ENCODE assay signal across 10 cellular contexts in the genomic region with DNA sequence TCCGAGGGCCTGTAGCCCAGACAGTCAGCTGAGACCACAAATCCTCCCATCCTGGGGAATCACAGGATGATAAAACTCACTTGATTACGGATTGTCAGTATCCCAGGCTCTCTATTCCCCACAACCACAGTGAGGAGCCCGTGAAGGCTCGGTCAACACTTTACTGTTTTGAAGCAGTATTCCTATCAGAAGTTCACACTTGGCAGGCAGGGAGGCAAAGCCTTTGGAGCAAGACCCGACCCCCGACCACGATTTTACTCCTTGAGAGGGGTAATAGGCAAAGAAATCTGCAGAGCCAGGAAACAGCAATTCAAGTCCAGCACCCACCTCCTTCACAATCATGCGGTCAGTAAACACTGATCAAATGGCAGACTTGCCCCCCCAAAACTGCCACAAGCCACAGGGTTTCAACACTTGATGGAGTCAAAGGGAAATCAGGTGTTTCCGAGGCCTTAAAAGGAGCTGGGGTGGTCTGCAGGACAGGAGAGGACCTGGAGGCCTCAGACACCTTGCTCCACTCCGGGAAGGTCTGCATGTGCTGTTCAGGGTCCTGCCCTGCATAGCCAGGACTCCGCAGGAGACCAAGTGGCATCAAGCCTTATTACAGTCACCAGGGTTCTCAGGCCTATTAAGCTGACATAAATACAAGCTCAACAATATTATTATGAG. TPM values are rescaled to one million over a fixed set of nuclear protein-coding genes. Genes with fewer than 3 reads are reported as not detected.
DNase-seq lines count a peak whose midpoint lies in the region; ATAC-seq, FAIRE-seq and TF ChIP-seq lines count a peak whose summit lies in the region.
"Had no signal": no experiment of that assay in that cellular context is flagged by ENCODE, and none has a peak within 500 bp of the region (broad histone marks: within the 10 kb centered on the region; RNA-seq: fewer than 3 reads in every experiment).

No MANE protein-coding gene starts in this region.

- no peaks in the 10 kb centered on the region for H3K36me3 Mint-ChIP-seq in GM23338 (ENCODE audit: low read depth)
- no peaks in the 10 kb centered on the region for H3K36me3 Mint-ChIP-seq in activated T-helper 17 cell treated with anti-CD3 and anti-CD28 coated beads, Interleukin-2, amount 50 U/mL, for 72 hours (ENCODE audit: low read depth)

- H3K9me3 ChIP-seq in keratinocyte (ENCODE audit: control insufficient read depth, low read depth, low read length) = no peaks in the 10 kb centered on the region
- no peaks in the 10 kb centered on the region for H3K9me3 ChIP-seq in spleen

- TF ChIP-seq CTCF in GM23338 (conservative IDR thresholded peaks at IDR 0.05; ENCODE audit: low read depth in 2 of 2) = no peak
- TF ChIP-seq CTCF in keratinocyte (optimal IDR thresholded peaks at IDR 0.05 in 1 of 3, IDR thresholded peaks at IDR 0.05 in 1 of 3, conservative IDR thresholded peaks at IDR 0.05 in 1 of 3; ENCODE audit: extremely low read depth in 1 of 3, insufficient read depth in 2 of 3, low read length in 3 of 3) = no peak
- no peak for TF ChIP-seq CTCF in spleen (IDR thresholded peaks at IDR 0.05 in 8 of 11, conservative IDR thresholded peaks at IDR 0.05 in 3 of 11)

- TF ChIP-seq POLR2A in spleen (IDR thresholded peaks at IDR 0.05) = no peak

- no peak overlapping the region for H3K4me2 ChIP-seq in GM23338
- H3K4me2 ChIP-seq in keratinocyte (ENCODE audit: control insufficient read depth, extremely low read depth, insufficient read depth, low read depth, low read length) = peak overlapping the region; percentile 71

- peaks cover 17% of the 10 kb centered on the region for H3K9me1 ChIP-seq in keratinocyte (ENCODE audit: control insufficient read depth, extremely low read depth, insufficient read depth, low read length)

- H3K27me3 ChIP-seq in GM23338 (ENCODE audit: insufficient read depth) (no peaks in the 10 kb centered on the region), keratinocyte (ENCODE audit: control insufficient read depth, extremely low read depth, insufficient read depth, low read length) (no peaks in the 10 kb centered on the region), spleen (replicated peaks in 1 of 7) (no peaks in the 10 kb centered on the region)

- H3K9me2 ChIP-seq in GM23338 (ENCODE audit: insufficient read depth) = no peaks in the 10 kb centered on the region

- no peak overlapping the region for H2AFZ ChIP-seq in GM23338
- H2AFZ ChIP-seq in keratinocyte (ENCODE audit: control insufficient read depth, low read length) = no peak overlapping the region

- 65 to 83% (median 72%) methylated on average over 11 of the region's 11 CpGs for WGBS in spleen, 5 donors

- peaks cover 48% of the 10 kb centered on the region for H3K4me1 Mint-ChIP-seq in GM23338
- H3K4me1 Mint-ChIP-seq in activated T-helper 17 cell treated with anti-CD3 and anti-CD28 coated beads, Interleukin-2, amount 50 U/mL, for 72 hours = peaks cover 51% of the 10 kb centered on the region

- H3F3A ChIP-seq in GM23338 (replicated peaks; ENCODE audit: low read depth) = no peaks in the 10 kb centered on the region

- peaks cover 6% of the 10 kb centered on the region; the same call in 1 of the 2 replicates for H3K4me1 ChIP-seq in GM23338 (ENCODE audit: insufficient read depth)
- peaks cover 70% of the 10 kb centered on the region for H3K4me1 ChIP-seq in keratinocyte (ENCODE audit: control insufficient read depth, extremely low read depth, insufficient read depth, low read length)
- peaks cover 16 to 99% (median 91%) of the 10 kb centered on the region in 6 donors for H3K4me1 ChIP-seq in spleen

- dilution Hi-C loops in keratinocyte (cut with MboI; ENCODE audit: extremely low pct_ligation_motif_present, low sequenced_read_pairs) = no loop called here

- no peak overlapping the region for H3K4me3 Mint-ChIP-seq in GM23338
- peak overlapping the region; percentile 17 for H3K4me3 Mint-ChIP-seq in activated T-helper 17 cell treated with anti-CD3 and anti-CD28 coated beads, Interleukin-2, amount 50 U/mL, for 72 hours

- no peaks in the 10 kb centered on the region for H3K9me3 Mint-ChIP-seq in GM23338
- no peaks in the 10 kb centered on the region for H3K9me3 Mint-ChIP-seq in activated T-helper 17 cell treated with anti-CD3 and anti-CD28 coated beads, Interleukin-2, amount 50 U/mL, for 72 hours
- H3K9me3 Mint-ChIP-seq: activated B cell treated with CpG ODN at 0.5 μM for 24 hours had no signal

- peak overlapping the region; percentile 48; the same call in 1 of the 2 replicates for H3K27ac Mint-ChIP-seq in GM23338
- peak overlapping the region; percentile 77 for H3K27ac Mint-ChIP-seq in activated T-helper 17 cell treated with anti-CD3 and anti-CD28 coated beads, Interleukin-2, amount 50 U/mL, for 72 hours

- H4K20me1 ChIP-seq in GM23338 (replicated peaks; ENCODE audit: insufficient read depth) (peaks cover 45% of the 10 kb centered on the region), keratinocyte (ENCODE audit: control insufficient read depth, extremely low read depth, insufficient read depth, low read length) (peaks cover 18% of the 10 kb centered on the region)

- intact Hi-C loops in spleen (cut with DNase I; ENCODE audit: low total_unique reads) = no loop called here

- H3K27ac ChIP-seq in GM23338 (ENCODE audit: low read depth) (no peak overlapping the region), keratinocyte (ENCODE audit: control insufficient read depth, insufficient read depth, low read length) (peak overlapping the region; percentile 81), spleen (peak overlapping the region in 7 of 8 donors; percentile 65 to 92 (median 78))

- H3K36me3 ChIP-seq in GM23338 (ENCODE audit: insufficient read depth) (no peaks in the 10 kb centered on the region), keratinocyte (ENCODE audit: control insufficient read depth in 2 of 2, extremely low read depth in 1 of 2, insufficient read depth in 2 of 2, low read length in 2 of 2) (no peaks in the 10 kb centered on the region), spleen (no peaks in the 10 kb centered on the region)

- peak overlapping the region; percentile 60 for H3K9ac ChIP-seq in keratinocyte (ENCODE audit: control insufficient read depth, extremely low read depth, insufficient read depth, low read length)

- H3K4me3 ChIP-seq in GM23338 (no peak overlapping the region), keratinocyte (ENCODE audit: control insufficient read depth in 2 of 3, extremely low read depth in 1 of 3, insufficient read depth in 2 of 3, low read depth in 1 of 3, low read length in 3 of 3) (no peak overlapping the region), spleen (peak overlapping the region in 1 of 8 donors; percentile 59)

- DNase-seq in GM23338 (ENCODE audit: low spot score) (no peak), keratinocyte (ENCODE audit: low read depth, low spot score) (no peak), spleen (peak; percentile 40), putamen (ENCODE audit: low spot score) (no peak), T-helper 2 cell (no peak)
- DNase-seq: activated B cell treated with CpG ODN at 0.5 μM for 24 hours had no signal

- peaks cover 87% of the 10 kb centered on the region for H3K79me2 ChIP-seq in GM23338 (replicated peaks; ENCODE audit: insufficient read depth)
- peaks cover 92% of the 10 kb centered on the region for H3K79me2 ChIP-seq in keratinocyte (ENCODE audit: control insufficient read depth, insufficient read depth, low read length)

- FAIRE-seq in keratinocyte (lab: Jason Lieb, UNC) = no peak
- FAIRE-seq: D721Med had no signal

- H3K27me3 Mint-ChIP-seq in GM23338 (ENCODE audit: insufficient read depth, low read depth, poor library complexity) = peaks cover 2% of the 10 kb centered on the region
- H3K27me3 Mint-ChIP-seq in activated T-helper 17 cell treated with anti-CD3 and anti-CD28 coated beads, Interleukin-2, amount 50 U/mL, for 72 hours = no peaks in the 10 kb centered on the region
- H3K27me3 Mint-ChIP-seq: activated B cell treated with CpG ODN at 0.5 μM for 24 hours had no signal

- no peak for ATAC-seq in GM23338
- ATAC-seq in activated T-helper 17 cell treated with anti-CD3 and anti-CD28 coated beads, Interleukin-2, amount 50 U/mL, for 72 hours (replicated peaks) = no peak
- ATAC-seq in GM21619 (IDR thresholded peaks at IDR 0.05; ENCODE audit: unreplicated experiment) = no peak
- no peak for ATAC-seq in GM18870 (IDR thresholded peaks at IDR 0.05; ENCODE audit: unreplicated experiment)

TF ChIP-seq in GM23338, 12 proteins besides CTCF, POLR2A, EP300 and RAD21 (continues in another document):
- no peak for TF ChIP-seq NANOG (IDR thresholded peaks at IDR 0.05; ENCODE audit: borderline replicate concordance)
- no peak for TF ChIP-seq STAT1 (IDR thresholded peaks at IDR 0.05; ENCODE audit: unreplicated experiment)
- no peak for TF ChIP-seq JUNB (IDR thresholded peaks at IDR 0.05; ENCODE audit: unreplicated experiment)
- TF ChIP-seq EZH2phosphoT487 (IDR thresholded peaks at IDR 0.05; ENCODE audit: unreplicated experiment) = no peak
- TF ChIP-seq CREB1 (CRISPR knock-in tag; IDR thresholded peaks at IDR 0.05; ENCODE audit: low read depth) = no peak
- no peak for TF ChIP-seq ZNF331 (CRISPR knock-in tag; IDR thresholded peaks at IDR 0.05; ENCODE audit: low read depth)
- TF ChIP-seq, protein P1, sequence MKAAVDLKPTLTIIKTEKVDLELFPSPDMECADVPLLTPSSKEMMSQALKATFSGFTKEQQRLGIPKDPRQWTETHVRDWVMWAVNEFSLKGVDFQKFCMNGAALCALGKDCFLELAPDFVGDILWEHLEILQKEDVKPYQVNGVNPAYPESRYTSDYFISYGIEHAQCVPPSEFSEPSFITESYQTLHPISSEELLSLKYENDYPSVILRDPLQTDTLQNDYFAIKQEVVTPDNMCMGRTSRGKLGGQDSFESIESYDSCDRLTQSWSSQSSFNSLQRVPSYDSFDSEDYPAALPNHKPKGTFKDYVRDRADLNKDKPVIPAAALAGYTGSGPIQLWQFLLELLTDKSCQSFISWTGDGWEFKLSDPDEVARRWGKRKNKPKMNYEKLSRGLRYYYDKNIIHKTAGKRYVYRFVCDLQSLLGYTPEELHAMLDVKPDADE (IDR thresholded peaks at IDR 0.05) = no peak
- TF ChIP-seq ZNF114 (CRISPR knock-in tag; IDR thresholded peaks at IDR 0.05) = no peak
- no peak for TF ChIP-seq POLR2AphosphoS5 (IDR thresholded peaks at IDR 0.05; ENCODE audit: low read depth)

RNA-seq across cellular contexts. Expression of gene BICD2, which starts 25.2 kb away (rescaled TPM):
- total RNA-seq in GM23338 (2014; rRNA removed; shearing (Covaris generic)) = 34.3 and 38.1 TPM in 2 replicates
- 8.7 and 9.6 TPM in 2 replicates for polyA plus RNA-seq in GM23338 (2016; fragmentation: Nextera tagmentation; extraction: Ambion mirVana)
- total RNA-seq in activated T-helper 17 cell treated with anti-CD3 and anti-CD28 coated beads, Interleukin-2, amount 50 U/mL, for 72 hours = 10 to 100 TPM; 14.2 to 24.9 TPM
- polyA plus RNA-seq in keratinocyte = 26.9 to 47.3 TPM (median 41.9 TPM) in 3 replicates
- polyA plus RNA-seq in keratinocyte (2011; ENCODE audit: low read depth) = 97.4 TPM
- polyA plus RNA-seq in keratinocyte (2011; cell fraction: cytosol; rRNA removed) = 42.9 and 60.3 TPM in 2 replicates
- 76.7 and 81.0 TPM in 2 replicates for polyA plus RNA-seq in keratinocyte (2011; cell fraction: nucleus; rRNA removed)
- polyA plus RNA-seq in keratinocyte (2012; ENCODE audit: low replicate concordance) = 63.7 and 91.3 TPM in 2 replicates
- polyA minus RNA-seq in keratinocyte = 38.6 to 50.1 TPM (median 44.3 TPM) in 3 replicates
- polyA minus RNA-seq in keratinocyte (2011; cell fraction: cytosol; rRNA and poly(A)+ RNA removed) = 57.0 TPM
- polyA minus RNA-seq in keratinocyte (2011; cell fraction: nucleus; rRNA and poly(A)+ RNA removed) = 45.6 and 62.4 TPM in 2 replicates
- total RNA-seq in spleen = 10 to 100 TPM; 30.6 to 55.7 (median 36.8) TPM
- polyA plus RNA-seq in spleen = 10 to 100 TPM in 2 of 3 donors, 1 to 10 TPM in 1; 9.4 to 12.0 (median 11.7) TPM
